In the genomic region with DNA sequence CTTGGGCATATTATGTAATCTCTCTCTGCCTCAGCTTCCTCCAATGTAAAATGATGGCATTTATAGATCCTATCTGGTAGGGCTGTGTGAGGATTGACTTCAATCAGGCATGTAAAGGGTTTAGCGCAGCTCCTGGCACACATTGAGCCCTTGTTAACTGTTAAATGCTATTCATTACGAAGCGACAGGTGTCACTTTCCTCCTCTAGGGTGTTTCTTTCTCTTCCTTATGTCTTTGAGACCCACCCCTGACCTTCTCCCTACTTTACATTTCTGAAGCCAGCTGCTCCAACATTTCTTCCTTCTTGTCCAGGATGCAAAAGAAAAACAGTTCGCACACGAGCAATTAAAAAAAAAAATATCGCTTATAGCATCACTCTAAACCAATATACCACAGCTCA, we compare ENCODE assay signal across 15 cellular contexts.
"Had no signal": no experiment of that assay in that cellular context is flagged by ENCODE, and none has a peak within 500 bp of the region (broad histone marks: within the 10 kb centered on the region; RNA-seq: fewer than 3 reads in every experiment).

No MANE protein-coding gene starts in this region.

- H3K4me1 ChIP-seq: foreskin keratinocyte had no signal

- H3K27ac ChIP-seq: foreskin keratinocyte, neutrophil, testis, tibial nerve had no signal

- ATAC-seq: foreskin keratinocyte; naive thymus-derived CD8-positive, alpha-beta T cell; sciatic nerve; stimulated activated naive B cell treated with anti-CD40 and anti-IgM and Interleukin-4, amounts not matched to agents 10 μg/mL and 1 μg/mL and 100 μg/mL, for 72 hours; stimulated activated naive CD8-positive, alpha-beta T cell treated with anti-CD3 and anti-CD28 coated beads, Interleukin-15, amount 100 ng/mL, for 72 hours had no signal

- H3K9me3 ChIP-seq: neutrophil, testis had no signal

- H3K4me3 ChIP-seq: testis, tibial nerve had no signal

- DNase-seq: effector CD4-positive, alpha-beta T cell; endodermal cell; erythroblast; foreskin keratinocyte; mesendoderm; naive thymus-derived CD8-positive, alpha-beta T cell; posterior cingulate gyrus; stimulated activated CD4-positive, alpha-beta T cell treated with anti-CD3 and anti-CD28 coated beads, Interleukin-2, amount 100 ng/mL, for 24 hours; stimulated activated CD4-positive, alpha-beta T cell treated with anti-CD3 and anti-CD28 coated beads, Interleukin-4, amount 100 ng/mL, for 4 hours; stimulated activated naive B cell treated with anti-CD40 and anti-IgM and Interleukin-4, amounts not matched to agents 10 μg/mL and 1 μg/mL and 100 μg/mL, for 72 hours; stimulated activated naive CD8-positive, alpha-beta T cell treated with anti-CD3 and anti-CD28 coated beads, Interleukin-15, amount 100 ng/mL, for 72 hours; testis had no signal

- H3K27me3 ChIP-seq: testis had no signal

- H3K36me3 ChIP-seq: neutrophil, tibial nerve had no signal
